32 cellular contexts compared by ENCODE assay signal in the genomic region with DNA sequence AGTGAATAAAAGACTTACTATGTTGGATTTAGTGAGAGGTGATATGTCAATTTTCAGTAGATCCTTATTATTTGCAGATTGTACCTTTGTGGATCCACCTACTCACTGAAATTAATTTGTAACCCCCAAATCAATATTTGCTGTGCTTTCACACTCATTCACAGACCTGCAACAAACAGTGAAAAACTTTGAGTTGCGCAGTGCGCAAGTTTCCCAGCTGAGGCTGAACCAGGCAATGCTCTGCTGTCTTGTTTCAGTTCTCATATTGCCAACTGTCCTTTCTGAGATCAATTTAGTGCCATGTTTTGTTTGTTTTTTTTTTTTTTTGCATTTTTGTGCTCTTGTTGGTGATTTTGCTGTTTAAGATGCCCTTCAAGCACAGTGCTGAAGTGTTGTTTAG.
"Had no signal": no experiment of that assay in that cellular context is flagged by ENCODE, and none has a peak within 500 bp of the region (broad histone marks: within the 10 kb centered on the region; RNA-seq: fewer than 3 reads in every experiment).

No MANE protein-coding gene starts in this region.

- H3K27ac Mint-ChIP-seq: activated CD4-positive, alpha-beta T cell treated with anti-CD3 and anti-CD28 coated beads, Interleukin-2, amount 10 ng/mL, durations not matched to agents 7 days and 5 days; activated CD8-positive, alpha-beta T cell treated with anti-CD3 and anti-CD28 coated beads for 36 hours; activated naive CD4-positive, alpha-beta T cell treated with anti-CD3 and anti-CD28 coated beads for 36 hours; activated naive CD4-positive, alpha-beta T cell treated with anti-CD3 and anti-CD28 coated beads, Interleukin-2, amount 50 U/mL, for 72 hours; activated naive CD8-positive, alpha-beta T cell treated with anti-CD3 and anti-CD28 coated beads, Interleukin-2, amount 50 U/mL, for 24 hours; activated T-helper 17 cell treated with anti-CD3 and anti-CD28 coated beads, Interleukin-2, amount 50 U/mL, for 72 hours; effector memory CD8-positive, alpha-beta T cell; T-helper 17 cell; T-helper 2 cell treated with Interferon-gamma antibody and Interleukin-4, amounts not matched to agents 5 μg/mL and 100 μg/mL, for 36 hours; WTC11 had no signal

- H3K4me1 ChIP-seq: adrenal gland, body of pancreas, esophagus muscularis mucosa, gastrocnemius medialis, heart left ventricle had no signal

- H3K4me3 Mint-ChIP-seq: activated CD4-positive, alpha-beta T cell treated with anti-CD3 and anti-CD28 coated beads, Interleukin-2, amount 10 ng/mL, durations not matched to agents 7 days and 5 days; activated CD8-positive, alpha-beta T cell treated with anti-CD3 and anti-CD28 coated beads for 36 hours; activated naive CD4-positive, alpha-beta T cell treated with anti-CD3 and anti-CD28 coated beads for 36 hours; activated naive CD8-positive, alpha-beta T cell treated with anti-CD3 and anti-CD28 coated beads, Interleukin-2, amount 50 U/mL, for 24 hours; activated T-cell treated with anti-CD3 and anti-CD28 coated beads, Interleukin-2, amount 50 U/mL, for 4 hours; activated T-helper 17 cell treated with anti-CD3 and anti-CD28 coated beads, Interleukin-2, amount 50 U/mL, for 72 hours; effector memory CD8-positive, alpha-beta T cell; T-helper 17 cell; T-helper 2 cell treated with Interferon-gamma antibody and Interleukin-4, amounts not matched to agents 5 μg/mL and 100 μg/mL, for 36 hours; WTC11 had no signal

- ATAC-seq: activated CD8-positive, alpha-beta T cell treated with anti-CD3 and anti-CD28 coated beads for 36 hours; activated naive CD4-positive, alpha-beta T cell treated with anti-CD3 and anti-CD28 coated beads, Interleukin-2, amount 50 U/mL, for 72 hours; activated naive CD8-positive, alpha-beta T cell treated with anti-CD3 and anti-CD28 coated beads, Interleukin-2, amount 50 U/mL, for 24 hours; activated T-cell treated with anti-CD3 and anti-CD28 coated beads, Interleukin-2, amount 50 U/mL, for 4 hours; activated T-helper 17 cell treated with anti-CD3 and anti-CD28 coated beads, Interleukin-2, amount 50 U/mL, for 72 hours; body of pancreas; effector memory CD8-positive, alpha-beta T cell; foreskin keratinocyte; gastrocnemius medialis; heart left ventricle; T-helper 17 cell; WTC11 had no signal

- DNase-seq: activated CD4-positive, alpha-beta T cell treated with anti-CD3 and anti-CD28 coated beads, Interleukin-2, amount 10 ng/mL, durations not matched to agents 7 days and 5 days; activated CD4-positive, alpha-beta T cell treated with anti-CD3 and anti-CD28 coated beads, Interleukin-2, amount 50 U/mL, for 4 hours; activated CD8-positive, alpha-beta memory T cell treated with anti-CD3 and anti-CD28 coated beads for 24 hours; activated CD8-positive, alpha-beta T cell treated with anti-CD3 and anti-CD28 coated beads for 36 hours; activated effector memory CD4-positive, alpha-beta T cell treated with Interleukin-2 at 50 U/mL for 16 hours; activated gamma-delta T cell treated with Interleukin-2 at 50 U/mL for 16 hours; activated naive CD4-positive, alpha-beta T cell treated with anti-CD3 and anti-CD28 coated beads for 36 hours; activated naive CD8-positive, alpha-beta T cell treated with anti-CD3 and anti-CD28 coated beads, Interleukin-2, amount 50 U/mL, for 24 hours; activated T-cell treated with anti-CD3 and anti-CD28 coated beads, Interleukin-2, amount 50 U/mL, for 4 hours; adrenal gland; amygdala; aorta; body of pancreas; caudate nucleus; cortex of kidney; dermis blood vessel endothelial cell; effector CD4-positive, alpha-beta T cell; effector memory CD8-positive, alpha-beta T cell; erythroblast; foreskin keratinocyte; gastrocnemius medialis; glutamatergic neuron; heart left ventricle; T-helper 1 cell; T-helper 17 cell; T1000 had no signal

- H3K4me3 ChIP-seq: adrenal gland, body of pancreas, esophagus muscularis mucosa, gastrocnemius medialis, heart left ventricle had no signal

- H3K36me3 ChIP-seq: adrenal gland, esophagus muscularis mucosa, gastrocnemius medialis, heart left ventricle had no signal

- H3K9me3 ChIP-seq: adrenal gland, body of pancreas, esophagus muscularis mucosa, gastrocnemius medialis, heart left ventricle had no signal

- FAIRE-seq: colon had no signal

- H3K27me3 Mint-ChIP-seq: activated CD4-positive, alpha-beta T cell treated with anti-CD3 and anti-CD28 coated beads, Interleukin-2, amount 10 ng/mL, durations not matched to agents 7 days and 5 days; activated CD8-positive, alpha-beta T cell treated with anti-CD3 and anti-CD28 coated beads for 36 hours; activated naive CD8-positive, alpha-beta T cell treated with anti-CD3 and anti-CD28 coated beads, Interleukin-2, amount 50 U/mL, for 24 hours; activated T-helper 17 cell treated with anti-CD3 and anti-CD28 coated beads, Interleukin-2, amount 50 U/mL, for 72 hours; T-helper 17 cell had no signal

- H3K4me1 Mint-ChIP-seq: activated T-helper 17 cell treated with anti-CD3 and anti-CD28 coated beads, Interleukin-2, amount 50 U/mL, for 72 hours had no signal

- H3K27me3 ChIP-seq: adrenal gland, body of pancreas, esophagus muscularis mucosa, foreskin keratinocyte, gastrocnemius medialis, heart left ventricle had no signal

- H3K9me3 Mint-ChIP-seq: activated CD8-positive, alpha-beta T cell treated with anti-CD3 and anti-CD28 coated beads for 36 hours; activated naive CD4-positive, alpha-beta T cell treated with anti-CD3 and anti-CD28 coated beads for 36 hours; activated naive CD4-positive, alpha-beta T cell treated with anti-CD3 and anti-CD28 coated beads, Interleukin-2, amount 50 U/mL, for 72 hours; activated naive CD8-positive, alpha-beta T cell treated with anti-CD3 and anti-CD28 coated beads, Interleukin-2, amount 50 U/mL, for 24 hours; activated T-cell treated with anti-CD3 and anti-CD28 coated beads, Interleukin-2, amount 50 U/mL, for 4 hours; activated T-helper 17 cell treated with anti-CD3 and anti-CD28 coated beads, Interleukin-2, amount 50 U/mL, for 72 hours; effector memory CD8-positive, alpha-beta T cell; T-helper 2 cell treated with Interferon-gamma antibody and Interleukin-4, amounts not matched to agents 5 μg/mL and 100 μg/mL, for 36 hours; WTC11 had no signal

- H3K36me3 Mint-ChIP-seq: WTC11 had no signal

- H3K27ac ChIP-seq: adrenal gland, body of pancreas, esophagus muscularis mucosa, foreskin keratinocyte, gastrocnemius medialis, heart left ventricle had no signal
